In genomic region chr17:13594762-13595697, GRCh38 we compare ENCODE assay signal across 8 cellular contexts.
DNase-seq lines count a peak whose midpoint lies in the region; ATAC-seq and TF ChIP-seq lines count a peak whose summit lies in the region.

No MANE protein-coding gene starts in this region.

- ATAC-seq in GM19351 (IDR thresholded peaks at IDR 0.05; ENCODE audit: unreplicated experiment) (peak; percentile 81), GM21737 (IDR thresholded peaks at IDR 0.05; ENCODE audit: unreplicated experiment) (no peak)

- no peak overlapping the region for H3K4me3 ChIP-seq in cardiac fibroblast (replicated peaks in 1 of 2; ENCODE audit: low read depth in 2 of 2, low read length in 2 of 2)

- peak; percentile 68 for DNase-seq in AG08396 (ENCODE audit: low spot score)
- DNase-seq in NCI-H2029 treated with DMSO at 0.1 percent for 48 hours (lab: John Stamatoyannopoulos, UW): peak; percentile 25
- peak; percentile 87 for DNase-seq in activated CD4-positive, CD25-positive, alpha-beta regulatory T cell treated with anti-CD3 and anti-CD28 coated beads, Interleukin-2, amount 50 U/mL, for 16 hours (ENCODE audit: low read depth, low spot score)
- DNase-seq in cardiac fibroblast (ENCODE audit: low read depth in 2 of 2): peak; percentile 90 to 94
- DNase-seq in kidney tubule cell (ENCODE audit: low spot score): peak; percentile 74
- peak; percentile 73 for DNase-seq in stimulated activated CD4-positive, alpha-beta T cell treated with anti-CD3 and anti-CD28 coated beads, Interleukin-4, amount 100 ng/mL, for 1 hour

- peak; percentile 84 for TF ChIP-seq CTCF in cardiac fibroblast (IDR thresholded peaks at IDR 0.05; ENCODE audit: low read depth, low read length)

Comparison
In these comparisons a context has a peak if more than half of its experiments do, and no peak if none do; other contexts are left out.
1. DNase-seq: peak in every context shown above with its lines; median percentile 92 in cardiac fibroblast; 87 in activated CD4-positive, CD25-positive, alpha-beta regulatory T cell treated with anti-CD3 and anti-CD28 coated beads, Interleukin-2, amount 50 U/mL, for 16 hours; 74 in kidney tubule cell; 73 in stimulated activated CD4-positive, alpha-beta T cell treated with anti-CD3 and anti-CD28 coated beads, Interleukin-4, amount 100 ng/mL, for 1 hour; 68 in AG08396; 25 in NCI-H2029 treated with DMSO at 0.1 percent for 48 hours.